Comparison of ENCODE assay signal across 25 cellular contexts in genomic region chr1:203080456-203080855, GRCh38. TPM values are rescaled to one million over a fixed set of nuclear protein-coding genes. Genes with fewer than 3 reads are reported as not detected.
"Had no signal": no experiment of that assay in that cellular context is flagged by ENCODE, and none has a peak within 500 bp of the region (broad histone marks: within the 10 kb centered on the region; RNA-seq: fewer than 3 reads in every experiment).

No MANE protein-coding gene starts in this region.

- H3K4me3 ChIP-seq: gastrocnemius medialis, hepatocyte, lung, mucosa of descending colon, pancreas, right lobe of liver, thoracic aorta, tibial nerve, upper lobe of right lung, uterus had no signal

- ATAC-seq: effector memory CD8-positive, alpha-beta T cell; gastrocnemius medialis; left lobe of liver; mucosa of descending colon; naive thymus-derived CD4-positive, alpha-beta T cell; pancreas; right lobe of liver; stimulated activated naive B cell treated with anti-CD40 and anti-IgM and Interleukin-4, amounts not matched to agents 10 μg/mL and 1 μg/mL and 100 μg/mL, for 72 hours; upper lobe of right lung had no signal

- DNase-seq: cortex of kidney; effector memory CD8-positive, alpha-beta T cell; foreskin fibroblast; gastrocnemius medialis; head of caudate nucleus; kidney; mucosa of descending colon; naive thymus-derived CD4-positive, alpha-beta T cell; occipital lobe; pancreas; right lobe of liver; stimulated activated CD4-positive, alpha-beta T cell treated with anti-CD3 and anti-CD28 coated beads, Interleukin-4, amount 100 ng/mL, for 4 hours; stimulated activated naive B cell treated with anti-CD40 and anti-IgM and Interleukin-4, amounts not matched to agents 10 μg/mL and 1 μg/mL and 100 μg/mL, for 72 hours; upper lobe of right lung; uterus had no signal

- H3K27ac ChIP-seq: hepatocyte, pancreas, right lobe of liver, thoracic aorta, tibial nerve, upper lobe of right lung, uterus had no signal

RNA-seq across cellular contexts. Expression of gene MYOG, which starts 5.4 kb away (rescaled TPM):
- total RNA-seq: dermis microvascular lymphatic vessel endothelial cell; glomerular endothelial cell; hepatocyte; kidney; left lobe of liver; liver; lung; mesothelial cell of epicardium; mucosa of descending colon; naive thymus-derived CD4-positive, alpha-beta T cell; occipital lobe; pancreas; posterior vena cava; right lobe of liver; thoracic aorta; tibial nerve; upper lobe of right lung; uterus had no signal

RNA-seq across cellular contexts. Expression of gene ADORA1, which starts 47.1 kb away (rescaled TPM):
- total RNA-seq: dermis microvascular lymphatic vessel endothelial cell, glomerular endothelial cell, thoracic aorta had no signal
